1 cellular context compared by ENCODE assay signal in genomic region chr4:2788532-2789103, GRCh38.
TF ChIP-seq lines count a peak whose summit lies in the region.

No MANE protein-coding gene starts in this region.

TF ChIP-seq in H1, 55 proteins besides CTCF, POLR2A, EP300 and RAD21:
- TF ChIP-seq SP2 (IDR thresholded peaks at IDR 0.05; ENCODE audit: low read length), result no peak
- no peak for TF ChIP-seq SAP30 (IDR thresholded peaks at IDR 0.05; ENCODE audit: insufficient read depth, insufficient replicate concordance, low read length)
- TF ChIP-seq TAF1 (IDR thresholded peaks at IDR 0.05; ENCODE audit: low read depth, low read length), result no peak
TF ChIP-seq in H1: peak in this region for 0.
